In the genomic region with DNA sequence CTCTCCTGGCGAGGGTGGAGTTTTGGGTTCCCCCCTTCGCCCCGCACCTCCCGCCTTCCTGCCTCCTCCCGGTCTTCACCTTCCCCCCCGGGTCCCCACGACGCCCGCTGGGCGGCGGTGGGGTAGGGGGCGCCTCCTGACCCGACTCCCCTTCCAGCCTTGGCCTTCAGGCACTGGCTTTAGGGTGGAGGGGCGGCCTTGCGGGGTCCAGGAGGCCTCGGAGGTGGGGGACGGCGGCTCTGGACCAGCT, we compare ENCODE assay signal across 9 cellular contexts. TPM values are rescaled to one million over a fixed set of nuclear protein-coding genes. Genes with fewer than 3 reads are reported as not detected.
A peak's percentile ranks its signal among the peaks of the same experiment; 100 is the strongest.
DNase-seq lines count a peak whose midpoint lies in the region; TF ChIP-seq lines count a peak whose summit lies in the region.
"Had no signal": no experiment of that assay in that cellular context is flagged by ENCODE, and none has a peak within 500 bp of the region (broad histone marks: within the 10 kb centered on the region; RNA-seq: fewer than 3 reads in every experiment).

No MANE protein-coding gene starts in this region.

- TF ChIP-seq CTCF in AG09309 (IDR thresholded peaks at IDR 0.05; ENCODE audit: control insufficient read depth, insufficient read depth, low read depth, low read length, missing control alignments), result no peak

- peaks cover 12% of the 10 kb centered on the region for H3K4me1 ChIP-seq in ectodermal cell (ENCODE audit: control insufficient read depth, insufficient read depth, low read length)
- H3K4me1 ChIP-seq in muscle layer of colon (ENCODE audit: insufficient read depth, low read length), result peaks cover 33% of the 10 kb centered on the region

- peak overlapping the region; percentile 21 for H3K9ac ChIP-seq in muscle layer of colon (ENCODE audit: low read length)

- peaks cover 60% of the 10 kb centered on the region for H3K27me3 ChIP-seq in ectodermal cell (ENCODE audit: control insufficient read depth, insufficient read depth, low read length, poor library complexity, severe bottlenecking)
- peaks cover 0 to 12% of the 10 kb centered on the region in 2 donors for H3K27me3 ChIP-seq in muscle layer of colon (ENCODE audit: control insufficient read depth in 1 of 2, insufficient read depth in 2 of 2, low read length in 2 of 2)

- 0% methylated on average over 18 of the region's 18 CpGs for WGBS in ectodermal cell, 2 experiments

- H3K36me3 ChIP-seq in ectodermal cell (ENCODE audit: control insufficient read depth, insufficient read depth, low read length) (no peaks in the 10 kb centered on the region), muscle layer of colon (ENCODE audit: insufficient read depth, low read length) (no peaks in the 10 kb centered on the region)

- H3K27ac ChIP-seq in ectodermal cell (ENCODE audit: insufficient read depth, low read depth, low read length, poor library complexity, severe bottlenecking), result no peak overlapping the region
- H3K27ac ChIP-seq in muscle layer of colon (ENCODE audit: low read depth, low read length), result peak overlapping the region; percentile 82

- no peak for DNase-seq in AG09309 (ENCODE audit: low read depth)
- DNase-seq in HT-29 (ENCODE audit: low spot score), result peak; percentile 59
- DNase-seq in stimulated activated CD4-positive, alpha-beta T cell treated with anti-CD3 and anti-CD28 coated beads, Interleukin-12 subunit alpha, Interleukin-12 subunit beta, amount 100 ng/mL, for 4 hours, result no peak
- DNase-seq in OCI-M1 (lab: John Stamatoyannopoulos, UW), result no peak
- DNase-seq in stimulated activated CD4-positive, alpha-beta T cell treated with anti-CD3 and anti-CD28 coated beads, Interleukin-4, amount 100 ng/mL, for 4 hours, result no peak
- no peak for DNase-seq in DMS153 treated with DMSO at 0.1 percent for 48 hours (lab: John Stamatoyannopoulos, UW; ENCODE audit: unreplicated experiment)
- DNase-seq: NCI-H748 treated with DMSO at 0.1 percent for 48 hours had no signal

- H3K9me3 ChIP-seq in ectodermal cell (ENCODE audit: control insufficient read depth, low read length) (no peaks in the 10 kb centered on the region), muscle layer of colon (ENCODE audit: low read length) (no peaks in the 10 kb centered on the region)

- H3K4me3 ChIP-seq in AG09309 (ENCODE audit: control insufficient read depth, low read depth, low read length) (peak overlapping the region; percentile 88), ectodermal cell (ENCODE audit: insufficient read depth, low read depth, low read length) (peak overlapping the region; percentile 40), muscle layer of colon (ENCODE audit: low read depth in 1 of 2, low read length in 2 of 2) (peak overlapping the region; percentile 73 to 74)

RNA-seq across cellular contexts. Expression of a gene that starts 2.4 kb away (rescaled TPM):
- 132 and 156 TPM in 2 replicates for total RNA-seq in HT-29 (2014; rRNA removed; shearing (Covaris generic))
- polyA plus RNA-seq in ectodermal cell (2013, experiment 1 of 4), result 5.1 TPM
- 2.7 TPM for polyA plus RNA-seq in ectodermal cell (2013, experiment 2 of 4)
- polyA plus RNA-seq in ectodermal cell (2013, experiment 3 of 4), result 10.1 TPM
- polyA plus RNA-seq in ectodermal cell (2013, experiment 4 of 4), result 4.6 TPM

RNA-seq across cellular contexts. Expression of a gene that starts 18.6 kb away (rescaled TPM):
- 47.6 and 48.2 TPM in 2 replicates for total RNA-seq in HT-29 (2014; rRNA removed; shearing (Covaris generic))
- 37.2 TPM for polyA plus RNA-seq in ectodermal cell (2013, experiment 1 of 4)
- 38.4 TPM for polyA plus RNA-seq in ectodermal cell (2013, experiment 2 of 4)
- polyA plus RNA-seq in ectodermal cell (2013, experiment 3 of 4), result 21.5 TPM
- 24.8 TPM for polyA plus RNA-seq in ectodermal cell (2013, experiment 4 of 4)

RNA-seq across cellular contexts. Expression of a gene that starts 42.3 kb away (rescaled TPM):
- total RNA-seq in HT-29 (2014; rRNA removed; shearing (Covaris generic)), result 47.8 and 60.4 TPM in 2 replicates
- polyA plus RNA-seq in ectodermal cell (2013, experiment 1 of 4), result 133 TPM
- 144 TPM for polyA plus RNA-seq in ectodermal cell (2013, experiment 2 of 4)
- 87.0 TPM for polyA plus RNA-seq in ectodermal cell (2013, experiment 3 of 4)
- polyA plus RNA-seq in ectodermal cell (2013, experiment 4 of 4), result 106 TPM
